13 cellular contexts compared by ENCODE assay signal in genomic region chr12:77924703-77925102, GRCh38.
DNase-seq lines count a peak whose midpoint lies in the region; ATAC-seq and TF ChIP-seq lines count a peak whose summit lies in the region.
"Had no signal": no experiment of that assay in that cellular context is flagged by ENCODE, and none has a peak within 500 bp of the region (broad histone marks: within the 10 kb centered on the region; RNA-seq: fewer than 3 reads in every experiment).

No MANE protein-coding gene starts in this region.

- H3K9me3 ChIP-seq in HCT116 (ENCODE audit: control insufficient read depth in 1 of 2, insufficient read depth in 1 of 2, low read depth in 1 of 2, low read length in 2 of 2) = no peaks in the 10 kb centered on the region
- no peaks in the 10 kb centered on the region for H3K9me3 ChIP-seq in adipocyte (ENCODE audit: control insufficient read depth, low read length)
- H3K9me3 ChIP-seq: BE2C, body of pancreas, MG63 had no signal

- H3K36me3 ChIP-seq in HCT116 (ENCODE audit: control insufficient read depth in 1 of 2, insufficient read depth in 2 of 2, low read length in 2 of 2) (no peaks in the 10 kb centered on the region), adipocyte (ENCODE audit: control insufficient read depth, insufficient read depth, low read length, severe bottlenecking) (no peaks in the 10 kb centered on the region)
- H3K36me3 ChIP-seq: BE2C, MG63 had no signal

- no peak for TF ChIP-seq CTCF in AG04449 (IDR thresholded peaks at IDR 0.05; ENCODE audit: insufficient read depth, low read length, missing control alignments)
- TF ChIP-seq CTCF in HCT116 (IDR thresholded peaks at IDR 0.05 in 2 of 3, conservative IDR thresholded peaks at IDR 0.05 in 1 of 3; ENCODE audit: borderline replicate concordance in 1 of 3, insufficient read depth in 1 of 3, low read depth in 2 of 3, low read length in 2 of 3) = no peak
- TF ChIP-seq CTCF in foreskin fibroblast (IDR thresholded peaks at IDR 0.05; ENCODE audit: low read depth, low read length) = no peak

- H3K27ac ChIP-seq in HCT116 (ENCODE audit: low read depth, low read length) = no peak overlapping the region
- H3K27ac ChIP-seq: body of pancreas, foreskin keratinocyte had no signal

- BruUV-seq in HCT116 (replicated peaks; lab: Mats Ljungman, UMichigan) = no TSS peak

- H3K4me1 ChIP-seq in HCT116 (ENCODE audit: control insufficient read depth in 1 of 2, insufficient read depth in 2 of 2, low read length in 2 of 2) (peaks cover 7 to 8% of the 10 kb centered on the region in 2 experiments; a peak in 3 of 4 replicates), adipocyte (ENCODE audit: control insufficient read depth, insufficient read depth, low read length) (peaks cover 10% of the 10 kb centered on the region)
- H3K4me1 ChIP-seq: BE2C, body of pancreas, foreskin keratinocyte had no signal

- H4K20me1 ChIP-seq in HCT116 (ENCODE audit: insufficient read depth) = no peaks in the 10 kb centered on the region

- H3K9me2 ChIP-seq in HCT116 (ENCODE audit: insufficient read depth) = no peaks in the 10 kb centered on the region

- RAD21 ChIA-PET in HCT116 (lab: Charles Lee; ENCODE audit: low non-redundant PET in 1 of 2, low total read pairs in 2 of 2, uncharacterized antibody in 2 of 2, unreplicated experiment in 2 of 2) = interaction anchor here (1.3 to 1.7 kb wide), 3 partner anchors 31 to 238 kb away, joined by 3 to 12 read pairs (median 4); no protein-coding TSS in a partner anchor

- no peak overlapping the region for H3K4me2 ChIP-seq in HCT116 (ENCODE audit: low read length)

- ATAC-seq in HCT116 = no peak
- ATAC-seq in HG02938 (IDR thresholded peaks at IDR 0.05; ENCODE audit: unreplicated experiment) = no peak

- intact Hi-C loops in HCT116 (cut with micrococcal nuclease) = loop anchor here (1.0 kb wide), 1 partner anchor 200 kb away; no protein-coding TSS in a partner anchor

- DNase-seq in AG04449 (ENCODE audit: low read depth, low spot score) = peak; percentile 59
- DNase-seq in HCT116 (ENCODE audit: low read depth, low spot score) = no peak
- peak; percentile 92 for DNase-seq in adipocyte (ENCODE audit: low read depth)
- peak; percentile 24 to 73 for DNase-seq in foreskin fibroblast
- DNase-seq in pons (ENCODE audit: low spot score) = no peak
- DNase-seq in NCI-H524 treated with DMSO at 0.1 percent for 48 hours (lab: John Stamatoyannopoulos, UW) = no peak
- no peak for DNase-seq in RKO (ENCODE audit: low spot score)
- DNase-seq: BE2C, body of pancreas, naive B cell had no signal

- TF ChIP-seq POLR2A in HCT116 (IDR thresholded peaks at IDR 0.05; ENCODE audit: borderline replicate concordance, extremely low read depth, insufficient read depth, insufficient read length) = no peak

- TF ChIP-seq RAD21 in HCT116 (IDR thresholded peaks at IDR 0.05; ENCODE audit: low read depth) = no peak

- H3K27me3 ChIP-seq in HCT116 (ENCODE audit: insufficient read depth, low read length) = no peaks in the 10 kb centered on the region
- no peaks in the 10 kb centered on the region for H3K27me3 ChIP-seq in adipocyte (replicated peaks; ENCODE audit: control insufficient read depth, insufficient read depth, low read length)
- H3K27me3 ChIP-seq: body of pancreas, foreskin keratinocyte had no signal

- H2AFZ ChIP-seq in HCT116 (ENCODE audit: low read depth, low read length, poor library complexity, severe bottlenecking) = peak overlapping the region; percentile 86

- CTCF ChIA-PET in AG04449 (lab: Yijun Ruan, JAX) (interaction anchor here (0.7 to 10.4 kb wide), 27 partner anchors 7 to 878 kb away, joined by 3 to 116 read pairs (median 7); no protein-coding TSS in a partner anchor), HCT116 (lab: Charles Lee) (interaction anchor here (0.6 to 3.4 kb wide), 20 partner anchors 10 to 1303 kb away, joined by 3 to 55 read pairs (median 6); no protein-coding TSS in a partner anchor)

- POLR2A ChIA-PET in AG04449 (lab: Yijun Ruan, JAX) (interaction anchor here (1.5 kb wide), 1 partner anchor 15 kb away, joined by 12 read pairs; no protein-coding TSS in a partner anchor), HCT116 (lab: Charles Lee) (no interaction called here)

- H3K9ac ChIP-seq in HCT116 (ENCODE audit: low read length) (no peak overlapping the region), adipocyte (ENCODE audit: low read length) (no peak overlapping the region)

- no peaks in the 10 kb centered on the region for H3K79me2 ChIP-seq in HCT116 (ENCODE audit: insufficient read depth, low read length)

- H3K4me3 ChIP-seq in AG04449 (ENCODE audit: low read depth, low read length) (no peak overlapping the region), HCT116 (replicated peaks in 1 of 2; ENCODE audit: low read depth in 1 of 2, low read length in 2 of 2) (no peak overlapping the region), adipocyte (ENCODE audit: low read length) (no peak overlapping the region), foreskin fibroblast (ENCODE audit: low read depth in 1 of 2, low read length in 2 of 2) (no peak overlapping the region)
- H3K4me3 ChIP-seq: body of pancreas, MG63 had no signal

TF ChIP-seq in HCT116, 20 proteins besides CTCF, POLR2A, EP300 and RAD21:
- TF ChIP-seq ELF1 (IDR thresholded peaks at IDR 0.05; ENCODE audit: borderline replicate concordance, low read depth) (no peak), JUND (IDR thresholded peaks at IDR 0.05) (no peak), SP1 (IDR thresholded peaks at IDR 0.05; ENCODE audit: low read depth) (no peak), POLR2AphosphoS5 (IDR thresholded peaks at IDR 0.05; ENCODE audit: low read depth, low read length) (no peak), CBX3 (IDR thresholded peaks at IDR 0.05; ENCODE audit: low read depth) (no peak), ZNF274 (IDR thresholded peaks at IDR 0.05; ENCODE audit: low read depth, low read length) (no peak), MAX (IDR thresholded peaks at IDR 0.05) (no peak), EZH2 (IDR thresholded peaks at IDR 0.05) (no peak), EZH2phosphoT487 (IDR thresholded peaks at IDR 0.05; ENCODE audit: borderline replicate concordance) (no peak), TCF7L2 (IDR thresholded peaks at IDR 0.05; ENCODE audit: borderline replicate concordance, extremely low read depth, insufficient read depth, insufficient read length) (no peak), YY1 (IDR thresholded peaks at IDR 0.05; ENCODE audit: extremely low read depth, insufficient replicate concordance, low read depth, low read length) (no peak), CEBPB (IDR thresholded peaks at IDR 0.05; ENCODE audit: low read depth) (no peak), ZFX (IDR thresholded peaks at IDR 0.05) (no peak), SRF (IDR thresholded peaks at IDR 0.05; ENCODE audit: low read depth) (no peak), EGR1 (IDR thresholded peaks at IDR 0.05; ENCODE audit: low read depth) (no peak)
- TF ChIP-seq, protein P1, sequence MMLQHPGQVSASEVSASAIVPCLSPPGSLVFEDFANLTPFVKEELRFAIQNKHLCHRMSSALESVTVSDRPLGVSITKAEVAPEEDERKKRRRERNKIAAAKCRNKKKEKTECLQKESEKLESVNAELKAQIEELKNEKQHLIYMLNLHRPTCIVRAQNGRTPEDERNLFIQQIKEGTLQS (IDR thresholded peaks at IDR 0.05) = no peak
- TF ChIP-seq, protein P2, sequence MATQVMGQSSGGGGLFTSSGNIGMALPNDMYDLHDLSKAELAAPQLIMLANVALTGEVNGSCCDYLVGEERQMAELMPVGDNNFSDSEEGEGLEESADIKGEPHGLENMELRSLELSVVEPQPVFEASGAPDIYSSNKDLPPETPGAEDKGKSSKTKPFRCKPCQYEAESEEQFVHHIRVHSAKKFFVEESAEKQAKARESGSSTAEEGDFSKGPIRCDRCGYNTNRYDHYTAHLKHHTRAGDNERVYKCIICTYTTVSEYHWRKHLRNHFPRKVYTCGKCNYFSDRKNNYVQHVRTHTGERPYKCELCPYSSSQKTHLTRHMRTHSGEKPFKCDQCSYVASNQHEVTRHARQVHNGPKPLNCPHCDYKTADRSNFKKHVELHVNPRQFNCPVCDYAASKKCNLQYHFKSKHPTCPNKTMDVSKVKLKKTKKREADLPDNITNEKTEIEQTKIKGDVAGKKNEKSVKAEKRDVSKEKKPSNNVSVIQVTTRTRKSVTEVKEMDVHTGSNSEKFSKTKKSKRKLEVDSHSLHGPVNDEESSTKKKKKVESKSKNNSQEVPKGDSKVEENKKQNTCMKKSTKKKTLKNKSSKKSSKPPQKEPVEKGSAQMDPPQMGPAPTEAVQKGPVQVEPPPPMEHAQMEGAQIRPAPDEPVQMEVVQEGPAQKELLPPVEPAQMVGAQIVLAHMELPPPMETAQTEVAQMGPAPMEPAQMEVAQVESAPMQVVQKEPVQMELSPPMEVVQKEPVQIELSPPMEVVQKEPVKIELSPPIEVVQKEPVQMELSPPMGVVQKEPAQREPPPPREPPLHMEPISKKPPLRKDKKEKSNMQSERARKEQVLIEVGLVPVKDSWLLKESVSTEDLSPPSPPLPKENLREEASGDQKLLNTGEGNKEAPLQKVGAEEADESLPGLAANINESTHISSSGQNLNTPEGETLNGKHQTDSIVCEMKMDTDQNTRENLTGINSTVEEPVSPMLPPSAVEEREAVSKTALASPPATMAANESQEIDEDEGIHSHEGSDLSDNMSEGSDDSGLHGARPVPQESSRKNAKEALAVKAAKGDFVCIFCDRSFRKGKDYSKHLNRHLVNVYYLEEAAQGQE (IDR thresholded peaks at IDR 0.05; ENCODE audit: low read depth) = no peak

Comparison
In these comparisons a context has a peak if more than half of its experiments do, and no peak if none do; other contexts are left out.
1. DNase-seq: peak in AG04449 (single experiment), adipocyte (single experiment) and foreskin fibroblast (2 of 2); none in HCT116 (single experiment), pons (single experiment), NCI-H524 treated with DMSO at 0.1 percent for 48 hours (single experiment) and RKO (single experiment).